ENCODE assay signal across 21 cellular contexts in genomic region chr3:32708672-32709283, GRCh38. TPM values are rescaled to one million over a fixed set of nuclear protein-coding genes. Genes with fewer than 3 reads are reported as not detected.
A peak's percentile ranks its signal among the peaks of the same experiment; 100 is the strongest.
DNase-seq lines count a peak whose midpoint lies in the region; ATAC-seq and TF ChIP-seq lines count a peak whose summit lies in the region.
"Had no signal": no experiment of that assay in that cellular context is flagged by ENCODE, and none has a peak within 500 bp of the region (broad histone marks: within the 10 kb centered on the region; RNA-seq: fewer than 3 reads in every experiment).

No MANE protein-coding gene starts in this region.

- CTCF ChIA-PET in CD8-positive, alpha-beta memory T cell (lab: Charles Lee) = no interaction called here

- peak overlapping the region; percentile 36 for H3K27ac ChIP-seq in CD8-positive, alpha-beta memory T cell (ENCODE audit: low read depth, low read length)
- H3K27ac ChIP-seq in SJCRH30 (peak overlapping the region; percentile 31), upper lobe of right lung (no peak overlapping the region)
- H3K27ac ChIP-seq: BLaER1 treated with 17β-estradiol and CSF1 and Interleukin-3, amounts not matched to agents 10 nM and 100 nM had no signal

- TF ChIP-seq CTCF in glutamatergic neuron (IDR thresholded peaks at IDR 0.05; ENCODE audit: partially characterized antibody, unreplicated experiment) (no peak), upper lobe of right lung (IDR thresholded peaks at IDR 0.05) (no peak)

- ATAC-seq in GM19023 (IDR thresholded peaks at IDR 0.05; ENCODE audit: unreplicated experiment) (no peak), upper lobe of right lung (no peak)
- ATAC-seq: CD8-positive, alpha-beta T cell; Right ventricle myocardium inferior had no signal

- no peak for DNase-seq in CD8-positive, alpha-beta memory T cell
- DNase-seq in SJCRH30 = no peak
- DNase-seq in activated T-helper 1 cell treated with anti-CD3 and anti-CD28 coated beads, Interleukin-12 subunit alpha, Interleukin-12 subunit beta, Interleukin-2, Interleukin-4 antibody, amounts not matched to agents 30 ng/mL and 10 ng/mL and 1 ng/mL, durations not matched to agents 14 hours and 24 hours and 36 hours (ENCODE audit: low spot score) = no peak
- DNase-seq in glutamatergic neuron = no peak
- no peak for DNase-seq in activated T-cell treated with anti-CD3 and anti-CD28 coated beads, Interleukin-2, amount 50 U/mL, for 24 hours
- DNase-seq in upper lobe of right lung = no peak
- DNase-seq: ACHN; CD8-positive, alpha-beta T cell; DMS53; GDM1; Karpas-422; MV-4-11; NCI-H1105 treated with DMSO at 0.1 percent for 48 hours; NCI-H1694; NCI-H2081; NCI-H2171; NCI-H345 had no signal

- POLR2A ChIA-PET in CD8-positive, alpha-beta memory T cell (lab: Charles Lee) = no interaction called here

- peaks cover 19% of the 10 kb centered on the region for H3K36me3 ChIP-seq in CD8-positive, alpha-beta memory T cell (ENCODE audit: insufficient read depth, low read length)
- H3K36me3 ChIP-seq in SJCRH30 (0 out of 2 replicates have a peak, but pooled peaks cover 3% of the 10 kb centered on the region), upper lobe of right lung (peaks cover 34% of the 10 kb centered on the region)

- no peak overlapping the region for H3K4me3 ChIP-seq in CD8-positive, alpha-beta memory T cell (ENCODE audit: low read length)
- H3K4me3 ChIP-seq in SJCRH30 (no peak overlapping the region), upper lobe of right lung (no peak overlapping the region)
- H3K4me3 ChIP-seq: BLaER1 treated with 17β-estradiol and CSF1 and Interleukin-3, amounts not matched to agents 10 nM and 100 nM had no signal

- intact Hi-C loops in activated T-helper 1 cell treated with anti-CD3 and anti-CD28 coated beads, Interleukin-12 subunit alpha, Interleukin-12 subunit beta, Interleukin-2, Interleukin-4 antibody, amounts not matched to agents 30 ng/mL and 10 ng/mL and 1 ng/mL, durations not matched to agents 14 hours and 24 hours and 36 hours (cut with micrococcal nuclease) = no loop called here
- intact Hi-C loops in upper lobe of right lung (cut with DNase I) = no loop called here

- no peaks in the 10 kb centered on the region for H3K9me3 Mint-ChIP-seq in CD8-positive, alpha-beta memory T cell
- H3K9me3 Mint-ChIP-seq in activated T-helper 1 cell treated with anti-CD3 and anti-CD28 coated beads, Interleukin-12 subunit alpha, Interleukin-12 subunit beta, Interleukin-2, Interleukin-4 antibody, amounts not matched to agents 30 ng/mL and 10 ng/mL and 1 ng/mL, durations not matched to agents 14 hours and 24 hours and 36 hours = no peaks in the 10 kb centered on the region
- H3K9me3 Mint-ChIP-seq in glutamatergic neuron (ENCODE audit: unreplicated experiment) = no peaks in the 10 kb centered on the region
- H3K9me3 Mint-ChIP-seq in activated T-cell treated with anti-CD3 and anti-CD28 coated beads, Interleukin-2, amount 50 U/mL, for 24 hours = no peaks in the 10 kb centered on the region
- H3K9me3 Mint-ChIP-seq: CD8-positive, alpha-beta T cell; IgD-negative memory B cell had no signal

- H3K4me1 Mint-ChIP-seq in CD8-positive, alpha-beta memory T cell = peaks cover 8 to 32% (median 13%) of the 10 kb centered on the region in 3 donors
- peaks cover 46% of the 10 kb centered on the region for H3K4me1 Mint-ChIP-seq in activated T-helper 1 cell treated with anti-CD3 and anti-CD28 coated beads, Interleukin-12 subunit alpha, Interleukin-12 subunit beta, Interleukin-2, Interleukin-4 antibody, amounts not matched to agents 30 ng/mL and 10 ng/mL and 1 ng/mL, durations not matched to agents 14 hours and 24 hours and 36 hours (ENCODE audit: low read depth)
- peaks cover 16% of the 10 kb centered on the region for H3K4me1 Mint-ChIP-seq in glutamatergic neuron (ENCODE audit: low read depth, unreplicated experiment)
- peaks cover 20% of the 10 kb centered on the region for H3K4me1 Mint-ChIP-seq in activated T-cell treated with anti-CD3 and anti-CD28 coated beads, Interleukin-2, amount 50 U/mL, for 24 hours (ENCODE audit: low read depth)

- H3K4me1 ChIP-seq in CD8-positive, alpha-beta memory T cell (ENCODE audit: insufficient read depth, low read length) = peaks cover 6% of the 10 kb centered on the region
- no peaks in the 10 kb centered on the region; the same call in 1 of the 2 replicates for H3K4me1 ChIP-seq in SJCRH30
- H3K4me1 ChIP-seq in upper lobe of right lung = peaks cover 16% of the 10 kb centered on the region

- H3K4me3 Mint-ChIP-seq in CD8-positive, alpha-beta memory T cell = no peak overlapping the region
- no peak overlapping the region for H3K4me3 Mint-ChIP-seq in activated T-helper 1 cell treated with anti-CD3 and anti-CD28 coated beads, Interleukin-12 subunit alpha, Interleukin-12 subunit beta, Interleukin-2, Interleukin-4 antibody, amounts not matched to agents 30 ng/mL and 10 ng/mL and 1 ng/mL, durations not matched to agents 14 hours and 24 hours and 36 hours
- H3K4me3 Mint-ChIP-seq in glutamatergic neuron (ENCODE audit: unreplicated experiment) = no peak overlapping the region
- no peak overlapping the region for H3K4me3 Mint-ChIP-seq in activated T-cell treated with anti-CD3 and anti-CD28 coated beads, Interleukin-2, amount 50 U/mL, for 24 hours
- H3K4me3 Mint-ChIP-seq: CD8-positive, alpha-beta T cell; IgD-negative memory B cell had no signal

- H3K27me3 Mint-ChIP-seq in CD8-positive, alpha-beta memory T cell = no peaks in the 10 kb centered on the region
- no peaks in the 10 kb centered on the region for H3K27me3 Mint-ChIP-seq in activated T-helper 1 cell treated with anti-CD3 and anti-CD28 coated beads, Interleukin-12 subunit alpha, Interleukin-12 subunit beta, Interleukin-2, Interleukin-4 antibody, amounts not matched to agents 30 ng/mL and 10 ng/mL and 1 ng/mL, durations not matched to agents 14 hours and 24 hours and 36 hours (ENCODE audit: insufficient read depth)
- H3K27me3 Mint-ChIP-seq in glutamatergic neuron (ENCODE audit: unreplicated experiment) = peaks cover 3% of the 10 kb centered on the region
- no peaks in the 10 kb centered on the region for H3K27me3 Mint-ChIP-seq in activated T-cell treated with anti-CD3 and anti-CD28 coated beads, Interleukin-2, amount 50 U/mL, for 24 hours
- H3K27me3 Mint-ChIP-seq: IgD-negative memory B cell had no signal

- H3K36me3 Mint-ChIP-seq in CD8-positive, alpha-beta memory T cell = peaks cover 9 to 66% (median 21%) of the 10 kb centered on the region in 3 donors
- H3K36me3 Mint-ChIP-seq in activated T-helper 1 cell treated with anti-CD3 and anti-CD28 coated beads, Interleukin-12 subunit alpha, Interleukin-12 subunit beta, Interleukin-2, Interleukin-4 antibody, amounts not matched to agents 30 ng/mL and 10 ng/mL and 1 ng/mL, durations not matched to agents 14 hours and 24 hours and 36 hours (ENCODE audit: low read depth) = peaks cover 35% of the 10 kb centered on the region
- H3K36me3 Mint-ChIP-seq in glutamatergic neuron (ENCODE audit: unreplicated experiment) = no peaks in the 10 kb centered on the region
- H3K36me3 Mint-ChIP-seq in activated T-cell treated with anti-CD3 and anti-CD28 coated beads, Interleukin-2, amount 50 U/mL, for 24 hours (ENCODE audit: low read depth) = peaks cover 83% of the 10 kb centered on the region

- no peaks in the 10 kb centered on the region for H3K27me3 ChIP-seq in CD8-positive, alpha-beta memory T cell (ENCODE audit: insufficient read depth, low read length, poor library complexity, severe bottlenecking)
- H3K27me3 ChIP-seq in SJCRH30 (no peaks in the 10 kb centered on the region), upper lobe of right lung (no peaks in the 10 kb centered on the region)
- H3K27me3 ChIP-seq: BLaER1 treated with 17β-estradiol and CSF1 and Interleukin-3, amounts not matched to agents 10 nM and 100 nM had no signal

- H3K27ac Mint-ChIP-seq in CD8-positive, alpha-beta memory T cell = peak overlapping the region in 3 of 8 donors; percentile 54 to 81 (median 70)
- peak overlapping the region; percentile 35 for H3K27ac Mint-ChIP-seq in activated T-helper 1 cell treated with anti-CD3 and anti-CD28 coated beads, Interleukin-12 subunit alpha, Interleukin-12 subunit beta, Interleukin-2, Interleukin-4 antibody, amounts not matched to agents 30 ng/mL and 10 ng/mL and 1 ng/mL, durations not matched to agents 14 hours and 24 hours and 36 hours
- peak overlapping the region; percentile 24 for H3K27ac Mint-ChIP-seq in glutamatergic neuron (ENCODE audit: unreplicated experiment)
- no peak overlapping the region for H3K27ac Mint-ChIP-seq in activated T-cell treated with anti-CD3 and anti-CD28 coated beads, Interleukin-2, amount 50 U/mL, for 24 hours
- H3K27ac Mint-ChIP-seq: CD8-positive, alpha-beta T cell had no signal

- no peaks in the 10 kb centered on the region for H3K9me3 ChIP-seq in CD8-positive, alpha-beta memory T cell (ENCODE audit: low read length)
- H3K9me3 ChIP-seq in SJCRH30 (replicated peaks) (no peaks in the 10 kb centered on the region), upper lobe of right lung (no peaks in the 10 kb centered on the region)
- H3K9me3 ChIP-seq: BLaER1 treated with 17β-estradiol and CSF1 and Interleukin-3, amounts not matched to agents 10 nM and 100 nM had no signal

RNA-seq across cellular contexts. Expression of gene CNOT10, which starts 23.8 kb away (rescaled TPM):
- total RNA-seq in CD8-positive, alpha-beta memory T cell = 10 to 100 TPM; 54.9 to 63.1 TPM
- polyA plus RNA-seq in CD8-positive, alpha-beta memory T cell = 29.4 TPM
- total RNA-seq in SJCRH30 (2014; rRNA removed; shearing (Covaris generic)) = 23.2 and 23.9 TPM in 2 replicates
- 55.5 and 71.3 TPM in 2 replicates for total RNA-seq in activated T-helper 1 cell treated with anti-CD3 and anti-CD28 coated beads, Interleukin-12 subunit alpha, Interleukin-12 subunit beta, Interleukin-2, Interleukin-4 antibody, amounts not matched to agents 30 ng/mL and 10 ng/mL and 1 ng/mL, durations not matched to agents 14 hours and 24 hours and 36 hours
- 35.5 TPM for total RNA-seq in glutamatergic neuron (ENCODE audit: unreplicated experiment)
- 30.1 TPM for total RNA-seq in upper lobe of right lung
